In genomic region chr12:26631846-26632245, GRCh38 we compare ENCODE assay signal across 22 cellular contexts.
A peak's percentile ranks its signal among the peaks of the same experiment; 100 is the strongest.
DNase-seq lines count a peak whose midpoint lies in the region; ATAC-seq lines count a peak whose summit lies in the region.
"Had no signal": no experiment of that assay in that cellular context is flagged by ENCODE, and none has a peak within 500 bp of the region (broad histone marks: within the 10 kb centered on the region; RNA-seq: fewer than 3 reads in every experiment).

No MANE protein-coding gene starts in this region.

- H3K4me3 ChIP-seq in GM23248 = no peak overlapping the region
- H3K4me3 ChIP-seq: K562, uterus had no signal

- DNase-seq in ACHN (peak; percentile 50), GM23248 (peak; percentile 27), amniotic epithelial cell (ENCODE audit: low read depth) (peak; percentile 48), iris pigment epithelial cell (ENCODE audit: low read depth) (peak; percentile 42), sciatic nerve (ENCODE audit: low spot score) (no peak), NCI-H187 treated with DMSO at 0.1 percent for 48 hours (lab: John Stamatoyannopoulos, UW) (no peak), A172 (ENCODE audit: low spot score) (no peak)
- DNase-seq: activated CD4-positive, alpha-beta T cell treated with anti-CD3 and anti-CD28 coated beads, Interleukin-2, amount 50 U/mL, for 48 hours; activated T-cell treated with anti-CD3 and anti-CD28 coated beads for 4 hours; amygdala; endodermal cell; foreskin fibroblast; hypothalamus; NCI-H2029; posterior cingulate gyrus; stimulated activated CD8-positive, alpha-beta memory T cell treated with anti-CD3 and anti-CD28 coated beads, Interleukin-4, amount 100 ng/mL, for 48 hours; substantia nigra; uterus had no signal

- H3K9me3 ChIP-seq in GM23248 (ENCODE audit: low read depth) = no peaks in the 10 kb centered on the region
- H3K9me3 ChIP-seq: uterus had no signal

- in situ Hi-C loops in ACHN (cut with HindIII; ENCODE audit: low pct_ligation_motif_present, low pct_unique_long_range_greater_than_20kb, low sequenced_read_pairs) (no loop called here), GM23248 (cut with MboI) (no loop called here)

- intact Hi-C loops in sciatic nerve (cut with DNase I) = no loop called here

- no peak overlapping the region for H3K9ac ChIP-seq in GM23248

- ATAC-seq in sciatic nerve (no peak), HG03439 (IDR thresholded peaks at IDR 0.05; ENCODE audit: unreplicated experiment) (no peak)
- ATAC-seq: HCT116, K562 had no signal

- no peak overlapping the region for H2AFZ ChIP-seq in GM23248

- 79 to 83% methylated on average over 6 of the region's 6 CpGs for WGBS in GM23248 (ENCODE audit: low coverage in 1 of 2, low lambda C conversion rate in 2 of 2, missing lambda C conversion rate in 2 of 2), 2 experiments

- no peaks in the 10 kb centered on the region for H3K27me3 ChIP-seq in GM23248 (replicated peaks; ENCODE audit: insufficient read depth)
- H3K27me3 ChIP-seq: uterus had no signal

- no peak overlapping the region for H3K27ac ChIP-seq in GM23248
- H3K27ac ChIP-seq: uterus, VCaP had no signal

- H3K4me2 ChIP-seq in GM23248 (ENCODE audit: unreplicated experiment) = no peak overlapping the region

- H3K9me2 ChIP-seq in GM23248 (ENCODE audit: insufficient read depth) = no peaks in the 10 kb centered on the region

- no peaks in the 10 kb centered on the region for H3K36me3 ChIP-seq in GM23248 (ENCODE audit: low read depth)
- H3K36me3 ChIP-seq: uterus had no signal

- peaks cover 23% of the 10 kb centered on the region; the same call in 1 of the 2 replicates for H3F3A ChIP-seq in GM23248 (ENCODE audit: insufficient read depth)

- H3K79me2 ChIP-seq in GM23248 (ENCODE audit: insufficient read depth) = no peaks in the 10 kb centered on the region

- H4K20me1 ChIP-seq in GM23248 (ENCODE audit: insufficient read depth) = no peaks in the 10 kb centered on the region

- peaks cover 27% of the 10 kb centered on the region for H3K4me1 ChIP-seq in GM23248 (ENCODE audit: insufficient read depth)
- H3K4me1 ChIP-seq: uterus had no signal

Comparison
In these comparisons a context has a peak if more than half of its experiments do, and no peak if none do; other contexts are left out.
1. DNase-seq: peak in ACHN (single experiment), GM23248 (single experiment), amniotic epithelial cell (single experiment) and iris pigment epithelial cell (single experiment); none in sciatic nerve (single experiment), NCI-H187 treated with DMSO at 0.1 percent for 48 hours (single experiment) and A172 (single experiment).